ENCODE assay signal across 17 cellular contexts in genomic region chr6:28782113-28782673, GRCh38.
DNase-seq lines count a peak whose midpoint lies in the region; ATAC-seq and TF ChIP-seq lines count a peak whose summit lies in the region.
"Had no signal": no experiment of that assay in that cellular context is flagged by ENCODE, and none has a peak within 500 bp of the region (broad histone marks: within the 10 kb centered on the region; RNA-seq: fewer than 3 reads in every experiment).

No MANE protein-coding gene starts in this region.

- intact Hi-C loops in activated B cell treated with CpG ODN at 0.5 μM for 24 hours (cut with micrococcal nuclease) (loop anchor here (10.0 kb wide), 1 partner anchor 1107 kb away; no protein-coding TSS in a partner anchor), natural killer cell (cut with micrococcal nuclease) (no loop called here)

- ATAC-seq in activated B cell treated with CpG ODN at 0.5 μM for 24 hours (ENCODE audit: low read depth) (no peak), natural killer cell (no peak), HG02588 (IDR thresholded peaks at IDR 0.05; ENCODE audit: unreplicated experiment) (no peak), HG03045 (IDR thresholded peaks at IDR 0.05; ENCODE audit: unreplicated experiment) (no peak)
- ATAC-seq: A549, left lobe of liver had no signal

- peaks cover 4% of the 10 kb centered on the region for H3K4me1 Mint-ChIP-seq in T-helper 2 cell treated with Interferon-gamma antibody and Interleukin-4, amounts not matched to agents 5 μg/mL and 100 μg/mL, for 36 hours (ENCODE audit: low read depth)
- H3K4me1 Mint-ChIP-seq in HFFc6 (ENCODE audit: low read depth), result peaks cover 21% of the 10 kb centered on the region
- H3K4me1 Mint-ChIP-seq in activated B cell treated with CpG ODN at 0.5 μM for 24 hours, result peaks cover 12% of the 10 kb centered on the region
- peaks cover 8 to 13% of the 10 kb centered on the region in 2 donors for H3K4me1 Mint-ChIP-seq in natural killer cell

- DNase-seq in T-helper 2 cell treated with Interferon-gamma antibody and Interleukin-4, amounts not matched to agents 5 μg/mL and 100 μg/mL, for 36 hours (ENCODE audit: low spot score), result no peak
- DNase-seq in T-helper 2 cell (no peak), HFFc6 (no peak), activated B cell treated with CpG ODN at 0.5 μM for 24 hours (no peak), natural killer cell (no peak), COLO668 (lab: John Stamatoyannopoulos, UW; ENCODE audit: unreplicated experiment) (no peak)
- DNase-seq: activated CD4-positive, alpha-beta T cell treated with anti-CD3 and anti-CD28 coated beads for 1 hour; caudate nucleus; COR-L47; effector CD8-positive, alpha-beta T cell; NCI-H1930; NCI-H524 had no signal

- H3K27ac Mint-ChIP-seq in T-helper 2 cell treated with Interferon-gamma antibody and Interleukin-4, amounts not matched to agents 5 μg/mL and 100 μg/mL, for 36 hours, result no peak overlapping the region
- H3K27ac Mint-ChIP-seq in HFFc6, result no peak overlapping the region
- H3K27ac Mint-ChIP-seq in activated B cell treated with CpG ODN at 0.5 μM for 24 hours, result peak overlapping the region; percentile 56
- H3K27ac Mint-ChIP-seq in natural killer cell, result no peak overlapping the region
- H3K27ac Mint-ChIP-seq: stimulated activated naive CD8-positive, alpha-beta T cell treated with anti-CD3 and anti-CD28 coated beads, Interleukin-15, Interleukin-2, amounts not matched to agents 100 ng/mL and 50 ng/mL, for 24 hours had no signal

- POLR2A ChIA-PET in activated B cell treated with CpG ODN at 0.5 μM for 24 hours (lab: Charles Lee), result no interaction called here

- H3K4me3 Mint-ChIP-seq in T-helper 2 cell treated with Interferon-gamma antibody and Interleukin-4, amounts not matched to agents 5 μg/mL and 100 μg/mL, for 36 hours, result peak overlapping the region; percentile 53
- peak overlapping the region; percentile 77 for H3K4me3 Mint-ChIP-seq in HFFc6
- peak overlapping the region; percentile 9 for H3K4me3 Mint-ChIP-seq in activated B cell treated with CpG ODN at 0.5 μM for 24 hours
- H3K4me3 Mint-ChIP-seq in natural killer cell, result peak overlapping the region; percentile 25
- H3K4me3 Mint-ChIP-seq: stimulated activated naive CD8-positive, alpha-beta T cell treated with anti-CD3 and anti-CD28 coated beads, Interleukin-15, Interleukin-2, amounts not matched to agents 100 ng/mL and 50 ng/mL, for 24 hours had no signal

- peaks cover 88% of the 10 kb centered on the region for H3K27me3 Mint-ChIP-seq in T-helper 2 cell treated with Interferon-gamma antibody and Interleukin-4, amounts not matched to agents 5 μg/mL and 100 μg/mL, for 36 hours (ENCODE audit: low read depth)
- H3K27me3 Mint-ChIP-seq in HFFc6 (ENCODE audit: insufficient read depth) (peaks cover 41% of the 10 kb centered on the region), activated B cell treated with CpG ODN at 0.5 μM for 24 hours (peaks cover 73% of the 10 kb centered on the region), natural killer cell (ENCODE audit: low read depth in 2 of 2) (peaks cover 74 to 91% of the 10 kb centered on the region in 2 donors)

- CTCF ChIA-PET in activated B cell treated with CpG ODN at 0.5 μM for 24 hours (lab: Charles Lee), result no interaction called here

- peaks cover 5% of the 10 kb centered on the region for H3K9me3 Mint-ChIP-seq in T-helper 2 cell treated with Interferon-gamma antibody and Interleukin-4, amounts not matched to agents 5 μg/mL and 100 μg/mL, for 36 hours
- H3K9me3 Mint-ChIP-seq in HFFc6, result no peaks in the 10 kb centered on the region
- H3K9me3 Mint-ChIP-seq in activated B cell treated with CpG ODN at 0.5 μM for 24 hours, result peaks cover 29% of the 10 kb centered on the region
- H3K9me3 Mint-ChIP-seq in natural killer cell, result peaks cover 14 to 21% of the 10 kb centered on the region in 2 donors

- TF ChIP-seq CTCF in HFFc6 (IDR thresholded peaks at IDR 0.05), result no peak
- no peak for TF ChIP-seq CTCF in activated B cell treated with CpG ODN at 0.5 μM for 24 hours (IDR thresholded peaks at IDR 0.05)
- no peak for TF ChIP-seq CTCF in natural killer cell (IDR thresholded peaks at IDR 0.05)

- H3K36me3 Mint-ChIP-seq in T-helper 2 cell treated with Interferon-gamma antibody and Interleukin-4, amounts not matched to agents 5 μg/mL and 100 μg/mL, for 36 hours (ENCODE audit: low read depth), result peaks cover 12% of the 10 kb centered on the region
- H3K36me3 Mint-ChIP-seq in HFFc6 (ENCODE audit: low read depth), result no peaks in the 10 kb centered on the region
- peaks cover 7% of the 10 kb centered on the region for H3K36me3 Mint-ChIP-seq in activated B cell treated with CpG ODN at 0.5 μM for 24 hours (ENCODE audit: low read depth)
- H3K36me3 Mint-ChIP-seq in natural killer cell, result peaks cover 57% of the 10 kb centered on the region

Comparison
In these comparisons a context has a peak if more than half of its experiments do, and no peak if none do; other contexts are left out.
1. H3K4me3 Mint-ChIP-seq: peak in every context shown above with its lines; median percentile 77 in HFFc6; 53 in T-helper 2 cell treated with Interferon-gamma antibody and Interleukin-4, amounts not matched to agents 5 μg/mL and 100 μg/mL, for 36 hours; 25 in natural killer cell; 9 in activated B cell treated with CpG ODN at 0.5 μM for 24 hours.